In the genomic region with DNA sequence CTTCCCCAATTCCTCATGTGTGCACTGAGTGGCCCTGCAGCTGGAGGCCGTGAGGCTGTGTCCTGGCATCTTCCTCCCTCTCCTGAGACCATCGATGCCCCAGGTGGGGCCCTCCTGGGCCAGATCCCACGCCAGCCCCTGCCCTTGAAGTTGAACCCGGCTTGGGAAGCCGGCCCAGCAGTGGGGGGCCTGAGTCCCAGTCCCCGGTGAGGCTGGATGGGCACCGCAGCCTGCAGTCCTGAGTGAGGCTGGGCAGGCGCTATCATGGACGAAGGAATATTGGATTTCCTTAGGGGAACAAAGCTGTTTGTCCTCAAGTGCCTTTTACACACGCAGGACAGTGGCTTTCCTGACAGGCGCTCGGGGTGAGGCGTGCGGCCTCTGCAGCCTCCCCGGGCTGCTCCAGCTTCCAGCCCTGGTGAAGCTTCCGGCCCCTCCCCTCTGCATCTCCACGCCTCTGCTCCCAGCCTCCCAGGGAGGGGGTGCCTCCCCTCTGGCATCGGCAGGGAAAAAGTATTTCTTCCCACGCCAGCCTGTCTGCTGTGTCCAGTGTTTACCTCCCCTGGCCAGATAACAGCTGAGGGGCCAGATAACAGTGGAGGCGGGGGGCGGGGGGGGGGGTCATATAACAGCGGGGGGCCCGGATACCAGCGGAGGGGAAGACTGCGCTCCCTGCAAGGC, we compare ENCODE assay signal across 9 cellular contexts.
DNase-seq lines count a peak whose midpoint lies in the region; ATAC-seq and TF ChIP-seq lines count a peak whose summit lies in the region.
"Had no signal": no experiment of that assay in that cellular context is flagged by ENCODE, and none has a peak within 500 bp of the region (broad histone marks: within the 10 kb centered on the region; RNA-seq: fewer than 3 reads in every experiment).

No MANE protein-coding gene starts in this region.

- peaks cover under 1% of the 10 kb centered on the region for H3K36me3 Mint-ChIP-seq in endodermal cell (ENCODE audit: low read depth)
- peaks cover 44% of the 10 kb centered on the region for H3K36me3 Mint-ChIP-seq in stimulated activated effector memory CD8-positive, alpha-beta T cell treated with anti-CD3 and anti-CD28 coated beads, Interleukin-12 subunit alpha, Interleukin-12 subunit beta, amount 100 ng/mL, for 72 hours
- H3K36me3 Mint-ChIP-seq: activated CD8-positive, alpha-beta memory T cell treated with anti-CD3 and anti-CD28 coated beads, Interleukin-2, amount 10 ng/mL, durations not matched to agents 7 days and 5 days had no signal

- H3K27me3 Mint-ChIP-seq in endodermal cell (ENCODE audit: insufficient read depth): no peaks in the 10 kb centered on the region
- H3K27me3 Mint-ChIP-seq: activated CD8-positive, alpha-beta memory T cell treated with anti-CD3 and anti-CD28 coated beads, Interleukin-2, amount 10 ng/mL, durations not matched to agents 7 days and 5 days had no signal

- no peaks in the 10 kb centered on the region for H3K9me3 ChIP-seq in endodermal cell (ENCODE audit: control insufficient read depth, low read length)
- H3K9me3 ChIP-seq in vagina: no peaks in the 10 kb centered on the region

- no peak overlapping the region for H3K27ac Mint-ChIP-seq in endodermal cell
- no peak overlapping the region for H3K27ac Mint-ChIP-seq in stimulated activated effector memory CD8-positive, alpha-beta T cell treated with anti-CD3 and anti-CD28 coated beads, Interleukin-12 subunit alpha, Interleukin-12 subunit beta, amount 100 ng/mL, for 72 hours
- H3K27ac Mint-ChIP-seq: activated CD8-positive, alpha-beta memory T cell treated with anti-CD3 and anti-CD28 coated beads, Interleukin-2, amount 10 ng/mL, durations not matched to agents 7 days and 5 days had no signal

- WGBS in endodermal cell (ENCODE audit: insufficient coverage in 1 of 2, insufficient read length in 1 of 2), 2 experiments: 58 to 77% methylated on average over 14 to 24 of the region's 25 CpGs

- H3K36me3 ChIP-seq in endodermal cell (ENCODE audit: control insufficient read depth, insufficient read depth, low read length): peaks cover 3% of the 10 kb centered on the region
- H3K36me3 ChIP-seq in vagina: peaks cover 0 to 15% of the 10 kb centered on the region in 2 donors

- peaks cover 13% of the 10 kb centered on the region for H3K4me1 Mint-ChIP-seq in endodermal cell
- H3K4me1 Mint-ChIP-seq in stimulated activated effector memory CD8-positive, alpha-beta T cell treated with anti-CD3 and anti-CD28 coated beads, Interleukin-12 subunit alpha, Interleukin-12 subunit beta, amount 100 ng/mL, for 72 hours: peaks cover 13% of the 10 kb centered on the region

- H3K4me3 ChIP-seq in endodermal cell (ENCODE audit: low read length) (no peak overlapping the region), vagina (no peak overlapping the region)

- DNase-seq in NCI-H1417 (lab: John Stamatoyannopoulos, UW) (peak in 2 of 3 experiments; percentile 31 to 60), NCI-H1417 treated with DMSO at 0.1 percent for 48 hours (lab: John Stamatoyannopoulos, UW) (no peak), endodermal cell (peak; percentile 87), mucosa of gallbladder (ENCODE audit: low spot score) (peak; percentile 57), vagina (ENCODE audit: extremely low spot score in 2 of 2) (no peak), inferior parietal cortex (ENCODE audit: extremely low spot score) (no peak), GM20000 (ENCODE audit: low spot score) (no peak)
- no peak for DNase-seq in stimulated activated effector memory CD8-positive, alpha-beta T cell treated with anti-CD3 and anti-CD28 coated beads, Interleukin-12 subunit alpha, Interleukin-12 subunit beta, amount 100 ng/mL, for 72 hours (ENCODE audit: low spot score in 2 of 2)
- DNase-seq: activated CD8-positive, alpha-beta memory T cell treated with anti-CD3 and anti-CD28 coated beads, Interleukin-2, amount 10 ng/mL, durations not matched to agents 7 days and 5 days had no signal

- no peak overlapping the region for H3K4me3 Mint-ChIP-seq in endodermal cell
- H3K4me3 Mint-ChIP-seq in stimulated activated effector memory CD8-positive, alpha-beta T cell treated with anti-CD3 and anti-CD28 coated beads, Interleukin-12 subunit alpha, Interleukin-12 subunit beta, amount 100 ng/mL, for 72 hours: no peak overlapping the region
- H3K4me3 Mint-ChIP-seq: activated CD8-positive, alpha-beta memory T cell treated with anti-CD3 and anti-CD28 coated beads, Interleukin-2, amount 10 ng/mL, durations not matched to agents 7 days and 5 days had no signal

- no peaks in the 10 kb centered on the region for H3K27me3 ChIP-seq in endodermal cell (ENCODE audit: control insufficient read depth, insufficient read depth, low read length, poor library complexity, severe bottlenecking)
- no peaks in the 10 kb centered on the region for H3K27me3 ChIP-seq in vagina

- H3K4me1 ChIP-seq in endodermal cell (ENCODE audit: control insufficient read depth, insufficient read depth, low read length) (peaks cover 8% of the 10 kb centered on the region), vagina (peaks cover 27% of the 10 kb centered on the region)

- intact Hi-C loops in vagina (cut with DNase I): loop anchor here (5.0 kb wide), 1 partner anchor 81 kb away; no protein-coding TSS in a partner anchor

- H3K9me3 Mint-ChIP-seq in endodermal cell: no peaks in the 10 kb centered on the region
- H3K9me3 Mint-ChIP-seq in stimulated activated effector memory CD8-positive, alpha-beta T cell treated with anti-CD3 and anti-CD28 coated beads, Interleukin-12 subunit alpha, Interleukin-12 subunit beta, amount 100 ng/mL, for 72 hours: no peaks in the 10 kb centered on the region

- TF ChIP-seq CTCF in endodermal cell (conservative IDR thresholded peaks at IDR 0.05) (no peak), vagina (IDR thresholded peaks at IDR 0.05) (no peak), GM20000 (IDR thresholded peaks at IDR 0.05; ENCODE audit: extremely low read depth, missing control alignments) (no peak)

- TF ChIP-seq POLR2A in vagina (IDR thresholded peaks at IDR 0.05): no peak

- H3K27ac ChIP-seq in endodermal cell (ENCODE audit: low read depth, low read length): peak overlapping the region; percentile 70
- peak overlapping the region; percentile 5 for H3K27ac ChIP-seq in vagina

- ATAC-seq in stimulated activated effector memory CD8-positive, alpha-beta T cell treated with anti-CD3 and anti-CD28 coated beads, Interleukin-12 subunit alpha, Interleukin-12 subunit beta, amount 100 ng/mL, for 72 hours: no peak
- ATAC-seq: activated CD8-positive, alpha-beta memory T cell treated with anti-CD3 and anti-CD28 coated beads, Interleukin-2, amount 10 ng/mL, durations not matched to agents 7 days and 5 days had no signal

- H3K9ac ChIP-seq in endodermal cell (ENCODE audit: extremely low read depth, low read length, poor library complexity, severe bottlenecking): no peak overlapping the region

Comparison
In these comparisons a context has a peak if more than half of its experiments do, and no peak if none do; other contexts are left out.
1. DNase-seq: peak in NCI-H1417 (2 of 3), endodermal cell (single experiment) and mucosa of gallbladder (single experiment); none in NCI-H1417 treated with DMSO at 0.1 percent for 48 hours (single experiment), vagina (0 of 2), inferior parietal cortex (single experiment), GM20000 (single experiment) and stimulated activated effector memory CD8-positive, alpha-beta T cell treated with anti-CD3 and anti-CD28 coated beads, Interleukin-12 subunit alpha, Interleukin-12 subunit beta, amount 100 ng/mL, for 72 hours (0 of 2).